ENCODE assay signal across 1 cellular context in the genomic region with DNA sequence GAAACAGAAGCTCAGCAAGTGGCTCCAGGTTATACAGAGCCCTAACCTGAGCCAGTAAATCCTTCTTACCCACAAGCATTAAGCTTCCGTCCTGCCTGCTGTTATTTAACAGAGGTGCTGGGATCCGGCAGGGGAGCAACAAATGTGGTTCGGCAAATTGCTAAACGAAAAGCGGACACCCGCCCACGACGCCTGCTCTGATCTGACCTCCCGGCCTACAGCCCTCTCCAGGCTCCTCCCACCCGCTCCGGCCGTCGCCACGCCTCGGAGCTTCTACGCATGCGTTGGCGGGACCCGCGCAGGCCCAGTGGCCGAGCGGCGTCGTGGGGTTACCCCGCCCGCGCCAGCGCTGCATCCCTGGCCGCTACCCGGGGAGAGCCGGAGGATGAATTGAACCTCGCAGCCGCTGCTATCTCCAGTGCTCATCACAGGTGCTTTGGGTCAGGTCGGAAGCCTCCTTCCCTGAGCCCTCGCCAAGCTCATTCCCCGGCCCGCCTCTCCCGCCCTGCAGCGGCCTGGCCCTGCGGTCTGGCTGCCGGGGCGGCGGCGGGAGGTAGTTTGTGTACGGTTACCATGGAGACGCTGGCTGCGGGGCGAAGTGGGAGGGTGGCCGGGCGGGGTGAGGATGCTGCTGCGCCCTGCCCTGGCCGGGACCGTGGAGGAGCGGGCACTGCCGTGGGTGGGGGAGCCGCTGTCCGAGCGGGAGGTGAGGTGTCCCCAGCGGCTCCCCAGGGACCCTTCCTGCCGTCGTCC.
A peak's percentile ranks its signal among the peaks of the same experiment; 100 is the strongest.
TF ChIP-seq lines count a peak whose summit lies in the region.

A gene with protein sequence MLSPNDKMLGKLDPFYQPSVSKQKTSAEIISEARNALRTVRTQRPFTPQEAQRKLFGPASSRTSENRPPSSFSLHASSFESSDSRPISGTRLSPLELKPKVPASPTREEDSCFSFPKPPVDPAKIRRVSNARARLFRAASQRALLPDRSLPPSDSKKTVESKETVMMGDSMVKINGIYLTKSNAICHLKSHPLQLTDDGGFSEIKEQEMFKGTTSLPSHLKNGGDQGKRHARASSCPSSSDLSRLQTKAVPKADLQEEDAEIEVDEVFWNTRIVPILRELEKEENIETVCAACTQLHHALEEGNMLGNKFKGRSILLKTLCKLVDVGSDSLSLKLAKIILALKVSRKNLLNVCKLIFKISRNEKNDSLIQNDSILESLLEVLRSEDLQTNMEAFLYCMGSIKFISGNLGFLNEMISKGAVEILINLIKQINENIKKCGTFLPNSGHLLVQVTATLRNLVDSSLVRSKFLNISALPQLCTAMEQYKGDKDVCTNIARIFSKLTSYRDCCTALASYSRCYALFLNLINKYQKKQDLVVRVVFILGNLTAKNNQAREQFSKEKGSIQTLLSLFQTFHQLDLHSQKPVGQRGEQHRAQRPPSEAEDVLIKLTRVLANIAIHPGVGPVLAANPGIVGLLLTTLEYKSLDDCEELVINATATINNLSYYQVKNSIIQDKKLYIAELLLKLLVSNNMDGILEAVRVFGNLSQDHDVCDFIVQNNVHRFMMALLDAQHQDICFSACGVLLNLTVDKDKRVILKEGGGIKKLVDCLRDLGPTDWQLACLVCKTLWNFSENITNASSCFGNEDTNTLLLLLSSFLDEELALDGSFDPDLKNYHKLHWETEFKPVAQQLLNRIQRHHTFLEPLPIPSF (plus strand): TSS at position 307 of the 753 bp plus-strand sequence. CDS start 5,846 bp downstream, outside the sequence.

TF ChIP-seq in H1, 55 proteins besides CTCF, POLR2A, EP300 and RAD21 (continues in another document):
- TF ChIP-seq TCF12 (IDR thresholded peaks at IDR 0.05; ENCODE audit: low read depth, low read length) (no peak), HDAC6 (IDR thresholded peaks at IDR 0.05; ENCODE audit: low read depth, low read length) (no peak), RBBP5 (IDR thresholded peaks at IDR 0.05; ENCODE audit: borderline replicate concordance, low read depth, low read length) (no peak; the same call in 1 of the 2 replicates), MAFK (IDR thresholded peaks at IDR 0.05; ENCODE audit: low read depth, low read length) (no peak), RXRA (IDR thresholded peaks at IDR 0.05; ENCODE audit: insufficient read depth, low read depth, low read length) (no peak), POLR2AphosphoS5 (IDR thresholded peaks at IDR 0.05; ENCODE audit: low read depth, low read length) (no peak), SP2 (IDR thresholded peaks at IDR 0.05; ENCODE audit: low read length) (no peak), POU5F1 (IDR thresholded peaks at IDR 0.05; ENCODE audit: low read depth, low read length) (no peak), NRF1 (IDR thresholded peaks at IDR 0.05; ENCODE audit: low read depth, low read length) (peak; percentile 93), CTBP2 (IDR thresholded peaks at IDR 0.05; ENCODE audit: borderline replicate concordance, insufficient read depth, insufficient read length, low read length) (no peak), TBP (IDR thresholded peaks at IDR 0.05; ENCODE audit: low read depth, low read length) (no peak), BCL11A (IDR thresholded peaks at IDR 0.05; ENCODE audit: low read depth in 2 of 2, low read length in 2 of 2) (no peak), ASH2L (IDR thresholded peaks at IDR 0.05; ENCODE audit: low read length) (peak; percentile 80), KDM5A (IDR thresholded peaks at IDR 0.05; ENCODE audit: low read length) (no peak), HDAC2 (IDR thresholded peaks at IDR 0.05; ENCODE audit: borderline replicate concordance in 1 of 2, low read depth in 2 of 2, low read length in 2 of 2) (peak; percentile 61 to 82; a peak in 1 of 4 replicates), CEBPB (IDR thresholded peaks at IDR 0.05; ENCODE audit: low read depth, low read length) (no peak), GTF2F1 (IDR thresholded peaks at IDR 0.05; ENCODE audit: borderline replicate concordance, low read depth, low read length) (no peak), JUND (IDR thresholded peaks at IDR 0.05; ENCODE audit: low read length) (no peak), GABPA (IDR thresholded peaks at IDR 0.05; ENCODE audit: borderline replicate concordance, insufficient read depth, low read length) (peak; percentile 15; the same call in 1 of the 2 replicates), EGR1 (IDR thresholded peaks at IDR 0.05; ENCODE audit: borderline replicate concordance, low read depth, low read length) (no peak), RNF2 (IDR thresholded peaks at IDR 0.05; ENCODE audit: borderline replicate concordance, low read depth, low read length, missing control alignments, poor library complexity, severe bottlenecking) (no peak), PHF8 (conservative IDR thresholded peaks at IDR 0.05; ENCODE audit: low read depth, low read length) (peak; percentile 52; the same call in 1 of the 2 replicates), BRCA1 (IDR thresholded peaks at IDR 0.05; ENCODE audit: low read depth, low read length) (no peak), SP4 (IDR thresholded peaks at IDR 0.05; ENCODE audit: low read length) (peak; percentile 66; the same call in 1 of the 2 replicates), ZNF274 (IDR thresholded peaks at IDR 0.05; ENCODE audit: borderline replicate concordance, extremely low read depth, low read length) (no peak), SIN3A (conservative IDR thresholded peaks at IDR 0.05 in 1 of 2, IDR thresholded peaks at IDR 0.05 in 1 of 2; ENCODE audit: low read depth in 1 of 2, low read length in 2 of 2) (peak; percentile 74 to 87; a peak in 2 of 4 replicates), SUZ12 (IDR thresholded peaks at IDR 0.05; ENCODE audit: low read length) (no peak), KDM1A (IDR thresholded peaks at IDR 0.05; ENCODE audit: borderline replicate concordance, low read length) (no peak), SP1 (IDR thresholded peaks at IDR 0.05; ENCODE audit: low read depth, low read length) (no peak), SAP30 (IDR thresholded peaks at IDR 0.05; ENCODE audit: insufficient read depth, insufficient replicate concordance, low read length) (no peak), TEAD4 (IDR thresholded peaks at IDR 0.05; ENCODE audit: low read depth, low read length) (no peak), CBX8 (IDR thresholded peaks at IDR 0.05; ENCODE audit: borderline replicate concordance, low read depth, low read length) (no peak), NANOG (IDR thresholded peaks at IDR 0.05; ENCODE audit: insufficient read depth, low read depth, low read length, poor library complexity, severe bottlenecking) (no peak), CHD1 (IDR thresholded peaks at IDR 0.05; ENCODE audit: low read depth, low read length) (no peak), TAF7 (optimal IDR thresholded peaks at IDR 0.05; ENCODE audit: borderline replicate concordance, low read depth, low read length) (no peak), TAF1 (IDR thresholded peaks at IDR 0.05; ENCODE audit: low read depth, low read length) (no peak), FOSL1 (IDR thresholded peaks at IDR 0.05; ENCODE audit: insufficient read depth, low read depth, low read length) (no peak), SIRT6 (IDR thresholded peaks at IDR 0.05; ENCODE audit: low read length) (no peak), CBX5 (IDR thresholded peaks at IDR 0.05; ENCODE audit: low read depth, low read length) (no peak), CHD2 (IDR thresholded peaks at IDR 0.05; ENCODE audit: low read length) (no peak), EZH2 (IDR thresholded peaks at IDR 0.05; ENCODE audit: low read depth, low read length, severe bottlenecking) (no peak)
- TF ChIP-seq, protein P1, sequence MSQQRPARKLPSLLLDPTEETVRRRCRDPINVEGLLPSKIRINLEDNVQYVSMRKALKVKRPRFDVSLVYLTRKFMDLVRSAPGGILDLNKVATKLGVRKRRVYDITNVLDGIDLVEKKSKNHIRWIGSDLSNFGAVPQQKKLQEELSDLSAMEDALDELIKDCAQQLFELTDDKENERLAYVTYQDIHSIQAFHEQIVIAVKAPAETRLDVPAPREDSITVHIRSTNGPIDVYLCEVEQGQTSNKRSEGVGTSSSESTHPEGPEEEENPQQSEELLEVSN (IDR thresholded peaks at IDR 0.05) = no peak; the same call in 1 of the 2 replicates
- TF ChIP-seq, protein P2, sequence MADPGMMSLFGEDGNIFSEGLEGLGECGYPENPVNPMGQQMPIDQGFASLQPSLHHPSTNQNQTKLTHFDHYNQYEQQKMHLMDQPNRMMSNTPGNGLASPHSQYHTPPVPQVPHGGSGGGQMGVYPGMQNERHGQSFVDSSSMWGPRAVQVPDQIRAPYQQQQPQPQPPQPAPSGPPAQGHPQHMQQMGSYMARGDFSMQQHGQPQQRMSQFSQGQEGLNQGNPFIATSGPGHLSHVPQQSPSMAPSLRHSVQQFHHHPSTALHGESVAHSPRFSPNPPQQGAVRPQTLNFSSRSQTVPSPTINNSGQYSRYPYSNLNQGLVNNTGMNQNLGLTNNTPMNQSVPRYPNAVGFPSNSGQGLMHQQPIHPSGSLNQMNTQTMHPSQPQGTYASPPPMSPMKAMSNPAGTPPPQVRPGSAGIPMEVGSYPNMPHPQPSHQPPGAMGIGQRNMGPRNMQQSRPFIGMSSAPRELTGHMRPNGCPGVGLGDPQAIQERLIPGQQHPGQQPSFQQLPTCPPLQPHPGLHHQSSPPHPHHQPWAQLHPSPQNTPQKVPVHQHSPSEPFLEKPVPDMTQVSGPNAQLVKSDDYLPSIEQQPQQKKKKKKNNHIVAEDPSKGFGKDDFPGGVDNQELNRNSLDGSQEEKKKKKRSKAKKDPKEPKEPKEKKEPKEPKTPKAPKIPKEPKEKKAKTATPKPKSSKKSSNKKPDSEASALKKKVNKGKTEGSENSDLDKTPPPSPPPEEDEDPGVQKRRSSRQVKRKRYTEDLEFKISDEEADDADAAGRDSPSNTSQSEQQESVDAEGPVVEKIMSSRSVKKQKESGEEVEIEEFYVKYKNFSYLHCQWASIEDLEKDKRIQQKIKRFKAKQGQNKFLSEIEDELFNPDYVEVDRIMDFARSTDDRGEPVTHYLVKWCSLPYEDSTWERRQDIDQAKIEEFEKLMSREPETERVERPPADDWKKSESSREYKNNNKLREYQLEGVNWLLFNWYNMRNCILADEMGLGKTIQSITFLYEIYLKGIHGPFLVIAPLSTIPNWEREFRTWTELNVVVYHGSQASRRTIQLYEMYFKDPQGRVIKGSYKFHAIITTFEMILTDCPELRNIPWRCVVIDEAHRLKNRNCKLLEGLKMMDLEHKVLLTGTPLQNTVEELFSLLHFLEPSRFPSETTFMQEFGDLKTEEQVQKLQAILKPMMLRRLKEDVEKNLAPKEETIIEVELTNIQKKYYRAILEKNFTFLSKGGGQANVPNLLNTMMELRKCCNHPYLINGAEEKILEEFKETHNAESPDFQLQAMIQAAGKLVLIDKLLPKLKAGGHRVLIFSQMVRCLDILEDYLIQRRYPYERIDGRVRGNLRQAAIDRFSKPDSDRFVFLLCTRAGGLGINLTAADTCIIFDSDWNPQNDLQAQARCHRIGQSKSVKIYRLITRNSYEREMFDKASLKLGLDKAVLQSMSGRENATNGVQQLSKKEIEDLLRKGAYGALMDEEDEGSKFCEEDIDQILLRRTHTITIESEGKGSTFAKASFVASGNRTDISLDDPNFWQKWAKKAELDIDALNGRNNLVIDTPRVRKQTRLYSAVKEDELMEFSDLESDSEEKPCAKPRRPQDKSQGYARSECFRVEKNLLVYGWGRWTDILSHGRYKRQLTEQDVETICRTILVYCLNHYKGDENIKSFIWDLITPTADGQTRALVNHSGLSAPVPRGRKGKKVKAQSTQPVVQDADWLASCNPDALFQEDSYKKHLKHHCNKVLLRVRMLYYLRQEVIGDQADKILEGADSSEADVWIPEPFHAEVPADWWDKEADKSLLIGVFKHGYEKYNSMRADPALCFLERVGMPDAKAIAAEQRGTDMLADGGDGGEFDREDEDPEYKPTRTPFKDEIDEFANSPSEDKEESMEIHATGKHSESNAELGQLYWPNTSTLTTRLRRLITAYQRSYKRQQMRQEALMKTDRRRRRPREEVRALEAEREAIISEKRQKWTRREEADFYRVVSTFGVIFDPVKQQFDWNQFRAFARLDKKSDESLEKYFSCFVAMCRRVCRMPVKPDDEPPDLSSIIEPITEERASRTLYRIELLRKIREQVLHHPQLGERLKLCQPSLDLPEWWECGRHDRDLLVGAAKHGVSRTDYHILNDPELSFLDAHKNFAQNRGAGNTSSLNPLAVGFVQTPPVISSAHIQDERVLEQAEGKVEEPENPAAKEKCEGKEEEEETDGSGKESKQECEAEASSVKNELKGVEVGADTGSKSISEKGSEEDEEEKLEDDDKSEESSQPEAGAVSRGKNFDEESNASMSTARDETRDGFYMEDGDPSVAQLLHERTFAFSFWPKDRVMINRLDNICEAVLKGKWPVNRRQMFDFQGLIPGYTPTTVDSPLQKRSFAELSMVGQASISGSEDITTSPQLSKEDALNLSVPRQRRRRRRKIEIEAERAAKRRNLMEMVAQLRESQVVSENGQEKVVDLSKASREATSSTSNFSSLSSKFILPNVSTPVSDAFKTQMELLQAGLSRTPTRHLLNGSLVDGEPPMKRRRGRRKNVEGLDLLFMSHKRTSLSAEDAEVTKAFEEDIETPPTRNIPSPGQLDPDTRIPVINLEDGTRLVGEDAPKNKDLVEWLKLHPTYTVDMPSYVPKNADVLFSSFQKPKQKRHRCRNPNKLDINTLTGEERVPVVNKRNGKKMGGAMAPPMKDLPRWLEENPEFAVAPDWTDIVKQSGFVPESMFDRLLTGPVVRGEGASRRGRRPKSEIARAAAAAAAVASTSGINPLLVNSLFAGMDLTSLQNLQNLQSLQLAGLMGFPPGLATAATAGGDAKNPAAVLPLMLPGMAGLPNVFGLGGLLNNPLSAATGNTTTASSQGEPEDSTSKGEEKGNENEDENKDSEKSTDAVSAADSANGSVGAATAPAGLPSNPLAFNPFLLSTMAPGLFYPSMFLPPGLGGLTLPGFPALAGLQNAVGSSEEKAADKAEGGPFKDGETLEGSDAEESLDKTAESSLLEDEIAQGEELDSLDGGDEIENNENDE (IDR thresholded peaks at IDR 0.05; ENCODE audit: insufficient replicate concordance, low read length) = no peak
- TF ChIP-seq, protein P3, sequence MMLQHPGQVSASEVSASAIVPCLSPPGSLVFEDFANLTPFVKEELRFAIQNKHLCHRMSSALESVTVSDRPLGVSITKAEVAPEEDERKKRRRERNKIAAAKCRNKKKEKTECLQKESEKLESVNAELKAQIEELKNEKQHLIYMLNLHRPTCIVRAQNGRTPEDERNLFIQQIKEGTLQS (IDR thresholded peaks at IDR 0.05; ENCODE audit: insufficient read depth, low read depth, low read length) = no peak
- TF ChIP-seq, protein P4, sequence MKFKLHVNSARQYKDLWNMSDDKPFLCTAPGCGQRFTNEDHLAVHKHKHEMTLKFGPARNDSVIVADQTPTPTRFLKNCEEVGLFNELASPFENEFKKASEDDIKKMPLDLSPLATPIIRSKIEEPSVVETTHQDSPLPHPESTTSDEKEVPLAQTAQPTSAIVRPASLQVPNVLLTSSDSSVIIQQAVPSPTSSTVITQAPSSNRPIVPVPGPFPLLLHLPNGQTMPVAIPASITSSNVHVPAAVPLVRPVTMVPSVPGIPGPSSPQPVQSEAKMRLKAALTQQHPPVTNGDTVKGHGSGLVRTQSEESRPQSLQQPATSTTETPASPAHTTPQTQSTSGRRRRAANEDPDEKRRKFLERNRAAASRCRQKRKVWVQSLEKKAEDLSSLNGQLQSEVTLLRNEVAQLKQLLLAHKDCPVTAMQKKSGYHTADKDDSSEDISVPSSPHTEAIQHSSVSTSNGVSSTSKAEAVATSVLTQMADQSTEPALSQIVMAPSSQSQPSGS (IDR thresholded peaks at IDR 0.05; ENCODE audit: low read length) = no peak
- TF ChIP-seq, protein P5, sequence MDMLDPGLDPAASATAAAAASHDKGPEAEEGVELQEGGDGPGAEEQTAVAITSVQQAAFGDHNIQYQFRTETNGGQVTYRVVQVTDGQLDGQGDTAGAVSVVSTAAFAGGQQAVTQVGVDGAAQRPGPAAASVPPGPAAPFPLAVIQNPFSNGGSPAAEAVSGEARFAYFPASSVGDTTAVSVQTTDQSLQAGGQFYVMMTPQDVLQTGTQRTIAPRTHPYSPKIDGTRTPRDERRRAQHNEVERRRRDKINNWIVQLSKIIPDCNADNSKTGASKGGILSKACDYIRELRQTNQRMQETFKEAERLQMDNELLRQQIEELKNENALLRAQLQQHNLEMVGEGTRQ (IDR thresholded peaks at IDR 0.05; ENCODE audit: low read length) = no peak
